16 cellular contexts compared by ENCODE assay signal in genomic region chr5:98749046-98749445, GRCh38. TPM values are rescaled to one million over a fixed set of nuclear protein-coding genes. Genes with fewer than 3 reads are reported as not detected.
DNase-seq lines count a peak whose midpoint lies in the region; ATAC-seq lines count a peak whose summit lies in the region.
"Had no signal": no experiment of that assay in that cellular context is flagged by ENCODE, and none has a peak within 500 bp of the region (broad histone marks: within the 10 kb centered on the region; RNA-seq: fewer than 3 reads in every experiment).

No MANE protein-coding gene starts in this region.

- ATAC-seq in activated CD4-positive, CD25-positive, alpha-beta regulatory T cell treated with anti-CD3 and anti-CD28 coated beads, Interleukin-2, amount 50 U/mL, for 24 hours: no peak
- no peak for ATAC-seq in HG03571 (IDR thresholded peaks at IDR 0.05; ENCODE audit: unreplicated experiment)
- ATAC-seq: GM23338, HCT116 had no signal

- no peak overlapping the region for H3K4me2 ChIP-seq in mesendoderm (ENCODE audit: low read length)
- H3K4me2 ChIP-seq: BLaER1, GM23338 had no signal

- H3K9ac ChIP-seq in mesendoderm (ENCODE audit: low read length): no peak overlapping the region
- H3K9ac ChIP-seq: BLaER1 had no signal

- H3K4me3 ChIP-seq in mesendoderm (ENCODE audit: low read length): no peak overlapping the region
- H3K4me3 ChIP-seq: BLaER1, GM23338 had no signal

- H4K5ac ChIP-seq in mesendoderm (ENCODE audit: low read length): no peak overlapping the region

- H3K4ac ChIP-seq in mesendoderm (ENCODE audit: low read depth, low read length): no peak overlapping the region

- no peaks in the 10 kb centered on the region for H3K27me3 ChIP-seq in mesendoderm (ENCODE audit: insufficient read depth, low read length, poor library complexity)
- H3K27me3 ChIP-seq: BLaER1 had no signal

- no peaks in the 10 kb centered on the region for H3K36me3 ChIP-seq in mesendoderm (ENCODE audit: control insufficient read depth, insufficient read depth, low read length)
- H3K36me3 ChIP-seq: BLaER1 had no signal

- no peak overlapping the region for H3K27ac ChIP-seq in mesendoderm (ENCODE audit: low read depth, low read length)
- H3K27ac ChIP-seq: BLaER1 had no signal

- H3K4me1 ChIP-seq in mesendoderm (ENCODE audit: control insufficient read depth, low read depth, low read length): peaks cover 6% of the 10 kb centered on the region
- H3K4me1 ChIP-seq: BLaER1 had no signal

- H3K79me2 ChIP-seq in mesendoderm (ENCODE audit: control insufficient read depth, insufficient read depth, low read length): peaks cover 8% of the 10 kb centered on the region

- no peaks in the 10 kb centered on the region for H3K79me1 ChIP-seq in mesendoderm (ENCODE audit: low read length)

- DNase-seq in EH (ENCODE audit: low read depth): peak; percentile 19
- DNase-seq in LHCN-M2 (ENCODE audit: low read depth): peak; percentile 71
- no peak for DNase-seq in mesendoderm
- no peak for DNase-seq in mucosa of gallbladder (ENCODE audit: low spot score)
- DNase-seq in NCI-H748 treated with DMSO at 0.1 percent for 48 hours (lab: John Stamatoyannopoulos, UW): no peak
- DNase-seq: ACHN; CD4-positive, alpha-beta memory T cell; DMS79 treated with DMSO at 0.1 percent for 48 hours; EL; HFFc6; KBM-7 had no signal

- peak overlapping the region; percentile 39 for H3K56ac ChIP-seq in mesendoderm (ENCODE audit: low read length)

- no peak overlapping the region for H3K18ac ChIP-seq in mesendoderm (ENCODE audit: low read length)

- H2AK5ac ChIP-seq in mesendoderm (ENCODE audit: low read length): no peak overlapping the region

- no CpG with 5 or more reads among the region's 1 CpG for WGBS in mesendoderm (ENCODE audit: extremely low coverage, insufficient coverage, low lambda C conversion rate)

- no peak overlapping the region for H3K23ac ChIP-seq in mesendoderm (ENCODE audit: low read length)

- no peak overlapping the region for H4K8ac ChIP-seq in mesendoderm (ENCODE audit: low read depth, low read length)

- no peak overlapping the region for H2BK15ac ChIP-seq in mesendoderm (replicated peaks; ENCODE audit: low read depth)

- no peak overlapping the region for H2BK120ac ChIP-seq in mesendoderm (ENCODE audit: low read depth, low read length)

- no peak overlapping the region for H2BK5ac ChIP-seq in mesendoderm (ENCODE audit: low read length)

RNA-seq across cellular contexts. Expression of gene RGMB, which starts 24.4 kb away (rescaled TPM):
- total RNA-seq in LHCN-M2 (2014; rRNA removed): 105 and 117 TPM in 2 replicates
- 82.0 TPM for polyA plus RNA-seq in LHCN-M2 (2012)
- polyA plus RNA-seq in mesendoderm (2013, experiment 1 of 2): 27.9 TPM
- 28.8 TPM for polyA plus RNA-seq in mesendoderm (2013, experiment 2 of 2)
- total RNA-seq in mucosa of gallbladder: 15.0 TPM

Comparison
In these comparisons a context has a peak if more than half of its experiments do, and no peak if none do; other contexts are left out.
1. DNase-seq: peak in EH (single experiment) and LHCN-M2 (single experiment); none in mesendoderm (single experiment), mucosa of gallbladder (single experiment) and NCI-H748 treated with DMSO at 0.1 percent for 48 hours (single experiment).